In the genomic region with DNA sequence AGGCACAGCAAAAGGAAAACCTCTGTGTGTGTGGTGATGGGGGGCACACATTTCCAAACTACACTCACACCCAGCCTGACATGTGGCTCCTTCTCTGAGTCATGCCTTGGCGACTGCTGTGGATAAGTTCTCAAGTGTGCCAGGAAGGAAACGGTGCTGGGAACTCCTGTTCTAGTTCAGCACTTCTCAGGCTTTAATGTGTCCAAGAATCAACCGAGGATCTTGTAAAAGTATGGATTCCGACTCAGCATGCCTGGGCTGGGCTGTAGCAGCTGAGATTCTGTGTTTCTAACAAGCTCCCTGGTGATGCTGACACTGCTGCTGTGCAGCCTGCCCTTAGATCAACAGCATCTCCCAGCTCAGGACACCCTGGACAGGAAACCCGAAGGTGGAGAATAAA, we compare ENCODE assay signal across 13 cellular contexts. TPM values are rescaled to one million over a fixed set of nuclear protein-coding genes. Genes with fewer than 3 reads are reported as not detected.
DNase-seq lines count a peak whose midpoint lies in the region; ATAC-seq and TF ChIP-seq lines count a peak whose summit lies in the region.
"Had no signal": no experiment of that assay in that cellular context is flagged by ENCODE, and none has a peak within 500 bp of the region (broad histone marks: within the 10 kb centered on the region; RNA-seq: fewer than 3 reads in every experiment).

No MANE protein-coding gene starts in this region.

- no peaks in the 10 kb centered on the region for H3K27me3 Mint-ChIP-seq in activated naive CD8-positive, alpha-beta T cell treated with anti-CD3 and anti-CD28 coated beads for 36 hours

- no peaks in the 10 kb centered on the region for H3K36me3 ChIP-seq in smooth muscle cell (ENCODE audit: low read depth)
- H3K36me3 ChIP-seq: neutrophil had no signal

- 41% methylated on average over 5 of the region's 5 CpGs for WGBS in smooth muscle cell (ENCODE audit: low lambda C conversion rate)

- intact Hi-C loops in Right ventricle myocardium superior (cut with DNase I): no loop called here

- peak overlapping the region; percentile 11 for H3K27ac Mint-ChIP-seq in activated naive CD8-positive, alpha-beta T cell treated with anti-CD3 and anti-CD28 coated beads for 36 hours

- no peaks in the 10 kb centered on the region for H3K9me3 Mint-ChIP-seq in activated naive CD8-positive, alpha-beta T cell treated with anti-CD3 and anti-CD28 coated beads for 36 hours
- H3K9me3 Mint-ChIP-seq: activated T-cell treated with anti-CD3 and anti-CD28 coated beads, Interleukin-2, amount 50 U/mL, for 4 hours had no signal

- no peaks in the 10 kb centered on the region for H4K20me1 ChIP-seq in smooth muscle cell (ENCODE audit: low read depth)

- H3F3A ChIP-seq in smooth muscle cell (ENCODE audit: low read depth): peaks cover 3% of the 10 kb centered on the region

- TF ChIP-seq CTCF in smooth muscle cell (IDR thresholded peaks at IDR 0.05; ENCODE audit: borderline replicate concordance, insufficient read depth, poor library complexity, severe bottlenecking): no peak

- H3K4me3 ChIP-seq in smooth muscle cell: no peak overlapping the region

- H3K36me3 Mint-ChIP-seq in activated naive CD8-positive, alpha-beta T cell treated with anti-CD3 and anti-CD28 coated beads for 36 hours: no peaks in the 10 kb centered on the region

- ATAC-seq in GM18907 (IDR thresholded peaks at IDR 0.05; ENCODE audit: unreplicated experiment) (peak; percentile 53), Right ventricle myocardium superior (ENCODE audit: poor library complexity) (peak; percentile 67), HG02763 (IDR thresholded peaks at IDR 0.05; ENCODE audit: unreplicated experiment) (no peak)
- ATAC-seq: activated T-cell treated with anti-CD3 and anti-CD28 coated beads, Interleukin-2, amount 50 U/mL, for 4 hours had no signal

- no peak overlapping the region for H3K27ac ChIP-seq in smooth muscle cell (ENCODE audit: low read depth)
- H3K27ac ChIP-seq: neutrophil had no signal

- no peak overlapping the region for H3K4me2 ChIP-seq in smooth muscle cell

- no peak overlapping the region for H3K4me3 Mint-ChIP-seq in activated naive CD8-positive, alpha-beta T cell treated with anti-CD3 and anti-CD28 coated beads for 36 hours
- H3K4me3 Mint-ChIP-seq: activated T-cell treated with anti-CD3 and anti-CD28 coated beads, Interleukin-2, amount 50 U/mL, for 4 hours had no signal

- H3K4me1 ChIP-seq in smooth muscle cell (ENCODE audit: low read depth): no peaks in the 10 kb centered on the region

- no peak for DNase-seq in activated naive CD8-positive, alpha-beta T cell treated with anti-CD3 and anti-CD28 coated beads for 36 hours
- DNase-seq in Right ventricle myocardium superior (no peak), smooth muscle cell (lab: John Stamatoyannopoulos, UW; ENCODE audit: unreplicated experiment) (no peak), retina (no peak), NCI-H2107 (lab: John Stamatoyannopoulos, UW) (no peak)
- no peak for DNase-seq in activated CD8-positive, alpha-beta memory T cell treated with anti-CD3 and anti-CD28 coated beads, Interleukin-2, amount 50 U/mL, for 48 hours
- DNase-seq: activated T-cell treated with anti-CD3 and anti-CD28 coated beads, Interleukin-2, amount 50 U/mL, for 4 hours; erythroblast; stimulated activated naive CD4-positive, alpha-beta T cell treated with Interleukin-2 at 50 U/mL for 16 hours had no signal

- H3K79me2 ChIP-seq in smooth muscle cell (ENCODE audit: low read depth): no peaks in the 10 kb centered on the region

- H3K4me1 Mint-ChIP-seq in activated naive CD8-positive, alpha-beta T cell treated with anti-CD3 and anti-CD28 coated beads for 36 hours: peaks cover 7% of the 10 kb centered on the region

- peak overlapping the region; percentile 5 for H2AFZ ChIP-seq in smooth muscle cell (ENCODE audit: low read depth)

- no peaks in the 10 kb centered on the region for H3K9me3 ChIP-seq in smooth muscle cell (replicated peaks; ENCODE audit: low read depth)
- H3K9me3 ChIP-seq: neutrophil had no signal

- H3K9ac ChIP-seq in smooth muscle cell (ENCODE audit: low read depth): no peak overlapping the region

- H3K27me3 ChIP-seq in smooth muscle cell (ENCODE audit: low read depth): no peaks in the 10 kb centered on the region
- H3K27me3 ChIP-seq: neutrophil had no signal

RNA-seq across cellular contexts. Expression of gene CLNK, which starts 20.2 kb away (rescaled TPM):
- total RNA-seq in activated naive CD8-positive, alpha-beta T cell treated with anti-CD3 and anti-CD28 coated beads for 36 hours: under 1 TPM; 0.32 to 0.35 TPM
- not detected for total RNA-seq in Right ventricle myocardium superior
- not detected in 2 replicates for total RNA-seq in smooth muscle cell
- polyA plus RNA-seq in smooth muscle cell: not detected in 2 replicates
- total RNA-seq: SK-MEL-5 had no signal
